ENCODE assay signal across 16 cellular contexts in the genomic region with DNA sequence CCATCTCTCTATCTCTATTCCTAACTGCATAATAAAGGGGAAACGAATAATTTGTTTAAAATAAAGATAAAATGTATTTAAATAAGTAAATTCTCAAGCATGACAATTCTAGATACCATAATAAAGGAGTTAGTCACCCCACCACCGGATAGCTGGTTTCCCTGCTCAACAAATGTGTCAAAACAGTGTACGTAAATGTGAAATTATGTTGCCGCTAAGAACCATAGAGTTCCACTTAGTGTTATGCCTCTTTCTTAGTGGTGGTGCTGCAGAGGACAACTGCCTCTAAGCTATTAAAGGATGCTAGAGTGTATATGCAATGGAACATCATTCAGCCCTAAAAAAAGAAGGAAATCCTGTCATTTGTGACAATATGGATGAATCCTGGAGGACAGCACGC. TPM values are rescaled to one million over a fixed set of nuclear protein-coding genes. Genes with fewer than 3 reads are reported as not detected.
DNase-seq lines count a peak whose midpoint lies in the region; ATAC-seq and TF ChIP-seq lines count a peak whose summit lies in the region.
"Had no signal": no experiment of that assay in that cellular context is flagged by ENCODE, and none has a peak within 500 bp of the region (broad histone marks: within the 10 kb centered on the region; RNA-seq: fewer than 3 reads in every experiment).

No MANE protein-coding gene starts in this region.

- H3K27ac Mint-ChIP-seq in central memory CD8-positive, alpha-beta T cell (ENCODE audit: low read depth): no peak overlapping the region
- H3K27ac Mint-ChIP-seq in naive thymus-derived CD4-positive, alpha-beta T cell: no peak overlapping the region
- no peak overlapping the region for H3K27ac Mint-ChIP-seq in stimulated activated effector memory CD8-positive, alpha-beta T cell treated with anti-CD3 and anti-CD28 coated beads, Interleukin-12 subunit alpha, Interleukin-12 subunit beta, amount 100 ng/mL, for 72 hours
- H3K27ac Mint-ChIP-seq: CD4-positive, alpha-beta memory T cell; GM23338; H9 had no signal

- H3K27me3 ChIP-seq in naive thymus-derived CD4-positive, alpha-beta T cell (ENCODE audit: control insufficient read depth in 2 of 2, insufficient read depth in 2 of 2, low read length in 2 of 2): no peaks in the 10 kb centered on the region

- ATAC-seq in central memory CD8-positive, alpha-beta T cell (replicated peaks; ENCODE audit: extremely low read depth, poor library complexity, severe bottlenecking): peak; percentile 49
- ATAC-seq in naive thymus-derived CD4-positive, alpha-beta T cell: peak; percentile 48
- peak; percentile 53 for ATAC-seq in stimulated activated effector memory CD8-positive, alpha-beta T cell treated with anti-CD3 and anti-CD28 coated beads, Interleukin-12 subunit alpha, Interleukin-12 subunit beta, amount 100 ng/mL, for 72 hours
- ATAC-seq: GM12878, GM23338, HCT116 had no signal

- no peak for DNase-seq in central memory CD8-positive, alpha-beta T cell (ENCODE audit: low spot score in 2 of 2)
- no peak for DNase-seq in naive thymus-derived CD4-positive, alpha-beta T cell
- no peak for DNase-seq in stimulated activated effector memory CD8-positive, alpha-beta T cell treated with anti-CD3 and anti-CD28 coated beads, Interleukin-12 subunit alpha, Interleukin-12 subunit beta, amount 100 ng/mL, for 72 hours (ENCODE audit: low spot score in 2 of 2)
- no peak for DNase-seq in activated naive CD4-positive, alpha-beta T cell treated with anti-CD3 and anti-CD28 coated beads, Interleukin-2, amount 50 U/mL, for 16 hours
- no peak for DNase-seq in erythroblast (lab: John Stamatoyannopoulos, UW)
- DNase-seq in NCI-H2171 (lab: John Stamatoyannopoulos, UW): no peak
- DNase-seq: C1 segment of cervical spinal cord; Calu3; CD4-positive, alpha-beta memory T cell; COR-L47; DND-41; GDM1; H9 had no signal

- TF ChIP-seq POLR2A in erythroblast (IDR thresholded peaks at IDR 0.05; ENCODE audit: low read length): no peak

- H3K4me3 Mint-ChIP-seq in central memory CD8-positive, alpha-beta T cell: no peak overlapping the region
- H3K4me3 Mint-ChIP-seq in naive thymus-derived CD4-positive, alpha-beta T cell: no peak overlapping the region
- no peak overlapping the region for H3K4me3 Mint-ChIP-seq in stimulated activated effector memory CD8-positive, alpha-beta T cell treated with anti-CD3 and anti-CD28 coated beads, Interleukin-12 subunit alpha, Interleukin-12 subunit beta, amount 100 ng/mL, for 72 hours
- H3K4me3 Mint-ChIP-seq: CD4-positive, alpha-beta memory T cell; GM23338; H9 had no signal

- no peaks in the 10 kb centered on the region for H3K9me3 ChIP-seq in naive thymus-derived CD4-positive, alpha-beta T cell (ENCODE audit: control insufficient read depth in 2 of 3, low read length in 3 of 3)

- H3K4me1 ChIP-seq in naive thymus-derived CD4-positive, alpha-beta T cell (ENCODE audit: control insufficient read depth in 2 of 2, insufficient read depth in 2 of 2, low read length in 2 of 2): peaks cover 0 to 3% of the 10 kb centered on the region in 2 donors

- H3K36me3 ChIP-seq in naive thymus-derived CD4-positive, alpha-beta T cell (ENCODE audit: control insufficient read depth in 2 of 3, insufficient read depth in 3 of 3, low read length in 3 of 3): no peaks in the 10 kb centered on the region

- intact Hi-C loops in naive thymus-derived CD4-positive, alpha-beta T cell (cut with micrococcal nuclease): no loop called here

- H3K4me3 ChIP-seq in naive thymus-derived CD4-positive, alpha-beta T cell (ENCODE audit: low read length): no peak overlapping the region
- H3K4me3 ChIP-seq: GM12878, GM23338 had no signal

- H3K9me3 Mint-ChIP-seq in central memory CD8-positive, alpha-beta T cell: no peaks in the 10 kb centered on the region
- peaks cover 0 to under 1% (median 0%) of the 10 kb centered on the region in 11 donors for H3K9me3 Mint-ChIP-seq in naive thymus-derived CD4-positive, alpha-beta T cell
- H3K9me3 Mint-ChIP-seq in stimulated activated effector memory CD8-positive, alpha-beta T cell treated with anti-CD3 and anti-CD28 coated beads, Interleukin-12 subunit alpha, Interleukin-12 subunit beta, amount 100 ng/mL, for 72 hours: no peaks in the 10 kb centered on the region
- H3K9me3 Mint-ChIP-seq: CD4-positive, alpha-beta memory T cell; GM23338; H9 had no signal

- peaks cover 6% of the 10 kb centered on the region for H3K4me1 Mint-ChIP-seq in central memory CD8-positive, alpha-beta T cell
- H3K4me1 Mint-ChIP-seq in naive thymus-derived CD4-positive, alpha-beta T cell: peaks cover 0 to 6% (median 0%) of the 10 kb centered on the region in 7 donors
- H3K4me1 Mint-ChIP-seq in stimulated activated effector memory CD8-positive, alpha-beta T cell treated with anti-CD3 and anti-CD28 coated beads, Interleukin-12 subunit alpha, Interleukin-12 subunit beta, amount 100 ng/mL, for 72 hours: peaks cover 8% of the 10 kb centered on the region
- H3K4me1 Mint-ChIP-seq: CD4-positive, alpha-beta memory T cell had no signal

- POLR2A ChIA-PET in naive thymus-derived CD4-positive, alpha-beta T cell (lab: Charles Lee): no interaction called here

- H3K36me3 Mint-ChIP-seq in central memory CD8-positive, alpha-beta T cell (ENCODE audit: insufficient read depth): no peaks in the 10 kb centered on the region
- H3K36me3 Mint-ChIP-seq in naive thymus-derived CD4-positive, alpha-beta T cell: no peaks in the 10 kb centered on the region
- no peaks in the 10 kb centered on the region for H3K36me3 Mint-ChIP-seq in stimulated activated effector memory CD8-positive, alpha-beta T cell treated with anti-CD3 and anti-CD28 coated beads, Interleukin-12 subunit alpha, Interleukin-12 subunit beta, amount 100 ng/mL, for 72 hours
- H3K36me3 Mint-ChIP-seq: CD4-positive, alpha-beta memory T cell had no signal

- H3K27ac ChIP-seq in naive thymus-derived CD4-positive, alpha-beta T cell (ENCODE audit: low read depth, low read length): no peak overlapping the region

- H3K27me3 Mint-ChIP-seq in central memory CD8-positive, alpha-beta T cell: no peaks in the 10 kb centered on the region
- H3K27me3 Mint-ChIP-seq in naive thymus-derived CD4-positive, alpha-beta T cell: peaks cover 4 to 12% (median 6%) of the 10 kb centered on the region in 5 donors

- CTCF ChIA-PET in naive thymus-derived CD4-positive, alpha-beta T cell (lab: Charles Lee): no interaction called here

RNA-seq across cellular contexts. Expression of a gene that starts 42.4 kb away (rescaled TPM):
- total RNA-seq in naive thymus-derived CD4-positive, alpha-beta T cell: 1 to 10 TPM; 1.1 to 2.5 (median 1.4) TPM
- polyA plus RNA-seq in naive thymus-derived CD4-positive, alpha-beta T cell: 1 to 10 TPM; 5.1 to 6.3 TPM
- total RNA-seq: Calu3, GM23338 had no signal
